Comparison of ENCODE assay signal across 8 cellular contexts in the genomic region with DNA sequence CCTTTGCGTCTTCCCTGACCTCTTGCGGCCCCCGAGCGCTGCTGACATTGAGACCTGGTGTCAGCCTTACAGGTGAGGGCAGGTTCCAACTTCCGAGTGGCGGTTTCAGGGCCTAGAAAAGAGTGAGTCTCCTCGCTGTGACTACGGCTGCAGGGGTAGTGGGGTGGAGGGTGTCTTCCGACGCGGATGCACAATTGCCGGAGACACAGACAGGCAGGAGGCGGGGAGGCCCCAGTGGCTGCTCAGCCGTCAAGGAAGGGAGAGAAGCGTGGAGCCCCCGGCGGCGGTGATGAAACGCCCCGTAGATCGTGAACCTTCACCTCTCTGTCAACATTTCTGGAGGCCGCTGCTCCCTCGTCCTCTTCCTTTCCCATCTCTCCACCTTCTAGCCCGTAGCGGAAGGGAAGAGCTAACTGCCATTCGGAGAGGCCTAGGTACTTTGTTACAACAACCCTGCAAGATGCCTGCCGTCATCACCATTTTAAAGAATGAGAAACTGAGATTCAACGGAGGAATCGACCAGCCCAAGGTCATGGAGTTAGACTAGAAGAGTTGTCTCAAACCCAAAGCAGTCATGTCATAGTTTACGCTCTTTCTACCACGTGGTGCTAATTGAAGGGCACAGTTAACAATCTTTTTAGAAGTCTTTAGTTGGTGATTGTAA. TPM values are rescaled to one million over a fixed set of nuclear protein-coding genes. Genes with fewer than 3 reads are reported as not detected.
DNase-seq lines count a peak whose midpoint lies in the region; ATAC-seq, FAIRE-seq and TF ChIP-seq lines count a peak whose summit lies in the region.

No MANE protein-coding gene starts in this region.

- H3K9me3 ChIP-seq in RWPE2 (ENCODE audit: severe bottlenecking) (no peaks in the 10 kb centered on the region), esophagus muscularis mucosa (no peaks in the 10 kb centered on the region), pancreas (no peaks in the 10 kb centered on the region)

- no peak for FAIRE-seq in pancreas (lab: Jason Lieb, UNC)

- H3K4me3 ChIP-seq in RWPE2 (ENCODE audit: severe bottlenecking) (peak overlapping the region; percentile 84), esophagus muscularis mucosa (peak overlapping the region; percentile 83 to 98 (median 91)), pancreas (peak overlapping the region; percentile 68 to 98 (median 98))

- peak; percentile 49 for DNase-seq in stimulated activated CD4-positive, alpha-beta T cell treated with anti-CD3 and anti-CD28 coated beads, Interleukin-4, amount 100 ng/mL, for 24 hours
- no peak for DNase-seq in stimulated activated CD4-positive, alpha-beta T cell treated with anti-CD3 and anti-CD28 coated beads, Interleukin-4, amount 100 ng/mL, for 1 hour
- DNase-seq in RWPE2 (ENCODE audit: low spot score) (no peak), esophagus muscularis mucosa (ENCODE audit: extremely low spot score) (no peak), pancreas (no peak), kidney glomerular epithelial cell (lab: John Stamatoyannopoulos, UW) (no peak), activated gamma-delta T cell (lab: John Stamatoyannopoulos, UW) (no peak)

- H3K36me3 ChIP-seq in RWPE2 (ENCODE audit: low read depth) (peaks cover 19% of the 10 kb centered on the region), esophagus muscularis mucosa (peaks cover 0 to 9% (median 0%) of the 10 kb centered on the region in 4 donors), pancreas (peaks cover 0 to under 1% (median 0%) of the 10 kb centered on the region in 3 donors)

- no peak for TF ChIP-seq POLR2A in esophagus muscularis mucosa (IDR thresholded peaks at IDR 0.05; ENCODE audit: low read depth)

- no peaks in the 10 kb centered on the region for H3K27me3 ChIP-seq in RWPE2 (ENCODE audit: insufficient read depth, poor library complexity, severe bottlenecking)
- no peaks in the 10 kb centered on the region for H3K27me3 ChIP-seq in esophagus muscularis mucosa
- H3K27me3 ChIP-seq in pancreas, result no peaks in the 10 kb centered on the region

- 8% methylated on average over 21 of the region's 31 CpGs for WGBS in esophagus muscularis mucosa
- WGBS in pancreas, 2 donors, result 1 to 2% methylated on average over 30 to 31 of the region's 31 CpGs

- peak; percentile 7 for TF ChIP-seq CTCF in RWPE2 (IDR thresholded peaks at IDR 0.05; ENCODE audit: poor library complexity, severe bottlenecking)
- TF ChIP-seq CTCF in esophagus muscularis mucosa (IDR thresholded peaks at IDR 0.05), result peak in 1 of 3 experiments; percentile 3
- no peak for TF ChIP-seq CTCF in pancreas (IDR thresholded peaks at IDR 0.05)

- H3K4me1 ChIP-seq in RWPE2 (ENCODE audit: insufficient read depth, poor library complexity, severe bottlenecking) (peaks cover 10% of the 10 kb centered on the region), esophagus muscularis mucosa (peaks cover 20 to 30% (median 26%) of the 10 kb centered on the region in 4 donors), pancreas (peaks cover 10 to 14% (median 13%) of the 10 kb centered on the region in 3 donors)

- intact Hi-C loops in esophagus muscularis mucosa (cut with DNase I) (no loop called here), pancreas (cut with DNase I) (no loop called here)

- H3K27ac ChIP-seq in RWPE2 (ENCODE audit: poor library complexity, severe bottlenecking) (peak overlapping the region; percentile 79), esophagus muscularis mucosa (replicated peaks in 1 of 4) (peak overlapping the region; percentile 94 to 98 (median 96)), pancreas (peak overlapping the region; percentile 81 to 99 (median 94))

- ATAC-seq in HG02884 (IDR thresholded peaks at IDR 0.05; ENCODE audit: unreplicated experiment) (peak; percentile 26), RWPE2 (ENCODE audit: low read depth) (peak; percentile 47), pancreas (peak; percentile 26 to 51 (median 42))

- TF ChIP-seq EP300 in esophagus muscularis mucosa (IDR thresholded peaks at IDR 0.05), result no peak

RNA-seq across cellular contexts. Expression of a gene that starts 0.5 kb away (rescaled TPM):
- total RNA-seq in esophagus muscularis mucosa (10 to 100 TPM; 40.6 to 51.2 (median 45.9) TPM), pancreas (10 to 100 TPM; 21.0 to 33.7 (median 21.5) TPM)
- 10 to 100 TPM; 20.3 to 23.0 TPM for polyA plus RNA-seq in pancreas

RNA-seq across cellular contexts. Expression of a gene that starts 9.8 kb away (rescaled TPM):
- total RNA-seq in esophagus muscularis mucosa (10 to 100 TPM; 11.6 to 24.6 (median 21.3) TPM), pancreas (10 to 100 TPM in 4 of 6 donors, 1 to 10 TPM in 2; 8.4 to 21.4 (median 14.2) TPM)
- 10 to 100 TPM; 26.7 to 29.6 TPM for polyA plus RNA-seq in pancreas

RNA-seq across cellular contexts. Expression of a gene that starts 48.3 kb away (rescaled TPM):
- 10 to 100 TPM; 29.1 to 50.0 (median 45.3) TPM for total RNA-seq in esophagus muscularis mucosa
- total RNA-seq in pancreas, result 10 to 100 TPM; 21.9 to 40.0 (median 24.3) TPM
- 10 to 100 TPM; 74.9 to 84.7 TPM for polyA plus RNA-seq in pancreas

RNA-seq across cellular contexts. Expression of a gene that starts 50.0 kb away (rescaled TPM):
- 10 to 100 TPM; 26.6 to 45.9 (median 44.7) TPM for total RNA-seq in esophagus muscularis mucosa
- total RNA-seq in pancreas, result 10 to 100 TPM; 12.8 to 22.0 (median 18.5) TPM
- 10 to 100 TPM; 18.9 to 29.6 TPM for polyA plus RNA-seq in pancreas

RNA-seq across cellular contexts. Expression of a gene that starts 54.5 kb away (rescaled TPM):
- total RNA-seq in esophagus muscularis mucosa (10 to 100 TPM in 3 of 4 donors, 1 to 10 TPM in 1; 7.1 to 31.3 (median 21.7) TPM), pancreas (10 to 100 TPM in 1 of 6 donors, 1 to 10 TPM in 5; 3.1 to 10.1 (median 7.9) TPM)
- polyA plus RNA-seq in pancreas, result 10 to 100 TPM in 1 of 2 donors, 1 to 10 TPM in 1; 9.0 to 14.8 TPM
